ENCODE assay signal across 9 cellular contexts in the genomic region with DNA sequence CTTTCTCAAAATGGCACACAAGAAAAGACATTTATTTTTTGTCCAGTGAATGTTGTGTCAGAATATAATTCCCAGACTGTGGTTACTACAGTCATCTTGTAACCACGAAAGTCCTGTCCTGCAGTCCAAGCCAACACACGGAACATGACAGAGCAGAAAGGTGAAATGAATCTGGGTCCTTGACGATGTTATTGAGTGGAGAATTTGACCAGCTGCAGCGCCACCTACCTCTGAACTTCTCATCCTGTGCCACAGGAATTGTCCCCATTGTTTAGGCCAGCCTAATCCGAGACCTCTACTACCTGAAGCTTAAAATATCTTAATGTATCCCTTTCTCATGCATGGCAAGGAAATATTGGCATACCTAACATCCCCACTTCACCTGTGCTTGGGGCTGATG.
DNase-seq lines count a peak whose midpoint lies in the region; ATAC-seq and TF ChIP-seq lines count a peak whose summit lies in the region.
"Had no signal": no experiment of that assay in that cellular context is flagged by ENCODE, and none has a peak within 500 bp of the region (broad histone marks: within the 10 kb centered on the region; RNA-seq: fewer than 3 reads in every experiment).

No MANE protein-coding gene starts in this region.

- no TSS peak for BruUV-seq in mammary epithelial cell (replicated peaks; lab: Mats Ljungman, UMichigan)

- CTCF ChIA-PET in activated CD4-positive, alpha-beta T cell treated with anti-CD3 and anti-CD28 coated beads for 36 hours (lab: Charles Lee) = no interaction called here
- CTCF ChIA-PET in mammary epithelial cell (lab: Charles Lee; ENCODE audit: low non-redundant PET) = no interaction called here

- TF ChIP-seq CTCF in mammary epithelial cell (conservative IDR thresholded peaks at IDR 0.05 in 1 of 2, IDR thresholded peaks at IDR 0.05 in 1 of 2; ENCODE audit: extremely low read depth in 1 of 2, insufficient read depth in 1 of 2, low read depth in 1 of 2, low read length in 2 of 2) (peak; percentile 23 to 46), stomach (IDR thresholded peaks at IDR 0.05) (peak in 5 of 7 experiments; percentile 19 to 65 (median 35))

- H3K9me3 ChIP-seq in mammary epithelial cell (replicated peaks; ENCODE audit: insufficient read depth, low read length) (no peaks in the 10 kb centered on the region), stomach (no peaks in the 10 kb centered on the region), T-helper 17 cell (ENCODE audit: control insufficient read depth, low read length, poor library complexity, severe bottlenecking) (no peaks in the 10 kb centered on the region)
- H3K9me3 ChIP-seq: BLaER1 had no signal

- no peak overlapping the region for H3K4me3 Mint-ChIP-seq in activated CD4-positive, alpha-beta T cell treated with anti-CD3 and anti-CD28 coated beads for 36 hours
- no peak overlapping the region for H3K4me3 Mint-ChIP-seq in T-helper 17 cell
- H3K4me3 Mint-ChIP-seq in natural killer cell treated with Interleukin-12 subunit alpha and Interleukin-12 subunit beta and Interleukin-15 and Interleukin-18, amount 100 ng/mL, for 72 hours = no peak overlapping the region

- H3K36me3 Mint-ChIP-seq in activated CD4-positive, alpha-beta T cell treated with anti-CD3 and anti-CD28 coated beads for 36 hours (ENCODE audit: low read depth) = no peaks in the 10 kb centered on the region
- H3K36me3 Mint-ChIP-seq in T-helper 17 cell (ENCODE audit: low read depth) = no peaks in the 10 kb centered on the region
- no peaks in the 10 kb centered on the region for H3K36me3 Mint-ChIP-seq in natural killer cell treated with Interleukin-12 subunit alpha and Interleukin-12 subunit beta and Interleukin-15 and Interleukin-18, amount 100 ng/mL, for 72 hours

- peaks cover 12% of the 10 kb centered on the region for H3K27me3 Mint-ChIP-seq in activated CD4-positive, alpha-beta T cell treated with anti-CD3 and anti-CD28 coated beads for 36 hours
- H3K27me3 Mint-ChIP-seq in T-helper 17 cell = peaks cover 12% of the 10 kb centered on the region
- peaks cover 0 to 8% of the 10 kb centered on the region in 2 donors for H3K27me3 Mint-ChIP-seq in natural killer cell treated with Interleukin-12 subunit alpha and Interleukin-12 subunit beta and Interleukin-15 and Interleukin-18, amount 100 ng/mL, for 72 hours

- DNase-seq in activated CD4-positive, alpha-beta T cell treated with anti-CD3 and anti-CD28 coated beads for 36 hours = peak; percentile 23
- no peak for DNase-seq in activated CD4-positive, alpha-beta T cell treated with anti-CD3 and anti-CD28 coated beads, Interleukin-2, amount 50 U/mL, for 4 hours
- DNase-seq in NCI-H2081 (lab: John Stamatoyannopoulos, UW) = peak; percentile 36 to 59
- DNase-seq in mammary epithelial cell = peak; percentile 9
- DNase-seq in stomach = peak; percentile 66
- DNase-seq in T-helper 17 cell = no peak
- DNase-seq in natural killer cell treated with Interleukin-12 subunit alpha and Interleukin-12 subunit beta and Interleukin-15 and Interleukin-18, amount 100 ng/mL, for 72 hours (ENCODE audit: low spot score) = no peak
- no peak for DNase-seq in foreskin melanocyte

- H3K4me1 ChIP-seq in mammary epithelial cell (ENCODE audit: insufficient read depth, low read length) (no peaks in the 10 kb centered on the region), stomach (no peaks in the 10 kb centered on the region)
- H3K4me1 ChIP-seq: BLaER1 had no signal

- no peaks in the 10 kb centered on the region for H3K79me2 ChIP-seq in mammary epithelial cell (ENCODE audit: insufficient read depth, low read length)

- H3K27ac Mint-ChIP-seq in activated CD4-positive, alpha-beta T cell treated with anti-CD3 and anti-CD28 coated beads for 36 hours = no peak overlapping the region
- H3K27ac Mint-ChIP-seq in T-helper 17 cell = no peak overlapping the region
- no peak overlapping the region for H3K27ac Mint-ChIP-seq in natural killer cell treated with Interleukin-12 subunit alpha and Interleukin-12 subunit beta and Interleukin-15 and Interleukin-18, amount 100 ng/mL, for 72 hours

- no peaks in the 10 kb centered on the region for H3K4me1 Mint-ChIP-seq in activated CD4-positive, alpha-beta T cell treated with anti-CD3 and anti-CD28 coated beads for 36 hours
- no peaks in the 10 kb centered on the region for H3K4me1 Mint-ChIP-seq in T-helper 17 cell
- no peaks in the 10 kb centered on the region for H3K4me1 Mint-ChIP-seq in natural killer cell treated with Interleukin-12 subunit alpha and Interleukin-12 subunit beta and Interleukin-15 and Interleukin-18, amount 100 ng/mL, for 72 hours (ENCODE audit: low read depth in 2 of 2)

- WGBS in mammary epithelial cell (ENCODE audit: low coverage, missing lambda C conversion rate) = 23% methylated on average over 5 of the region's 5 CpGs
- 11 to 24% (median 15%) methylated on average over 5 of the region's 5 CpGs for WGBS in stomach, 5 donors

- no peak for ATAC-seq in activated CD4-positive, alpha-beta T cell treated with anti-CD3 and anti-CD28 coated beads for 36 hours
- no peak for ATAC-seq in T-helper 17 cell
- ATAC-seq in natural killer cell treated with Interleukin-12 subunit alpha and Interleukin-12 subunit beta and Interleukin-15 and Interleukin-18, amount 100 ng/mL, for 72 hours = no peak

- H3K27me3 ChIP-seq in mammary epithelial cell (ENCODE audit: insufficient read depth, low read length) (no peaks in the 10 kb centered on the region), stomach (peaks cover 0 to 2% (median 0%) of the 10 kb centered on the region in 3 donors)
- H3K27me3 ChIP-seq: BLaER1 had no signal

- POLR2A ChIA-PET in activated CD4-positive, alpha-beta T cell treated with anti-CD3 and anti-CD28 coated beads for 36 hours (lab: Charles Lee) = no interaction called here

- H3K4me3 ChIP-seq in mammary epithelial cell (replicated peaks in 1 of 3; ENCODE audit: insufficient read depth in 1 of 3, low read depth in 2 of 3, low read length in 3 of 3) (no peak overlapping the region), stomach (no peak overlapping the region)
- H3K4me3 ChIP-seq: BLaER1 had no signal

- intact Hi-C loops in activated CD4-positive, alpha-beta T cell treated with anti-CD3 and anti-CD28 coated beads for 36 hours (cut with DNase I, micrococcal nuclease) = loop anchor here in 1 of 2 experiments (5.0 kb wide), 1 partner anchor 382 kb away; no protein-coding TSS in a partner anchor
- intact Hi-C loops in mammary epithelial cell (cut with micrococcal nuclease) (loop anchor here (1.0 kb wide), 2 partner anchors 214 to 318 kb away; no protein-coding TSS in a partner anchor), stomach (cut with DNase I; ENCODE audit: low total_unique reads) (no loop called here)

- no peak overlapping the region for H3K4me2 ChIP-seq in mammary epithelial cell (ENCODE audit: insufficient read depth, low read depth, low read length)
- H3K4me2 ChIP-seq: BLaER1 had no signal

- dilution Hi-C loops in mammary epithelial cell (cut with HindIII; ENCODE audit: low sequenced_read_pairs) = no loop called here

- no peak for TF ChIP-seq POLR2A in stomach (IDR thresholded peaks at IDR 0.05)

- H3K36me3 ChIP-seq in mammary epithelial cell (ENCODE audit: insufficient read depth, low read length) = no peaks in the 10 kb centered on the region
- H3K36me3 ChIP-seq in stomach = no peaks in the 10 kb centered on the region
- H3K36me3 ChIP-seq: BLaER1 had no signal

- no peak overlapping the region for H3K27ac ChIP-seq in mammary epithelial cell (ENCODE audit: insufficient read depth, low read depth, low read length)
- no peak overlapping the region for H3K27ac ChIP-seq in stomach
- H3K27ac ChIP-seq: BLaER1 had no signal

- no peak overlapping the region for H3K9ac ChIP-seq in mammary epithelial cell (ENCODE audit: insufficient read depth, low read length)
- H3K9ac ChIP-seq: BLaER1 had no signal

- H2AFZ ChIP-seq in mammary epithelial cell (ENCODE audit: low read depth, low read length) = no peak overlapping the region

- no peaks in the 10 kb centered on the region for H4K20me1 ChIP-seq in mammary epithelial cell (ENCODE audit: insufficient read depth, low read length)
- H4K20me1 ChIP-seq: BLaER1 had no signal

- in situ Hi-C loops in mammary epithelial cell (cut with MboI; ENCODE audit: low sequenced_read_pairs in 2 of 2) = no loop called here

- H3K9me3 Mint-ChIP-seq in activated CD4-positive, alpha-beta T cell treated with anti-CD3 and anti-CD28 coated beads for 36 hours (ENCODE audit: low read depth) = no peaks in the 10 kb centered on the region
- H3K9me3 Mint-ChIP-seq in natural killer cell treated with Interleukin-12 subunit alpha and Interleukin-12 subunit beta and Interleukin-15 and Interleukin-18, amount 100 ng/mL, for 72 hours = peaks cover 3% of the 10 kb centered on the region

- TF ChIP-seq EP300 in stomach (IDR thresholded peaks at IDR 0.05) = no peak

Comparison
In these comparisons a context has a peak if more than half of its experiments do, and no peak if none do; other contexts are left out.
1. DNase-seq: peak in activated CD4-positive, alpha-beta T cell treated with anti-CD3 and anti-CD28 coated beads for 36 hours (single experiment), NCI-H2081 (2 of 2), mammary epithelial cell (single experiment) and stomach (single experiment); none in activated CD4-positive, alpha-beta T cell treated with anti-CD3 and anti-CD28 coated beads, Interleukin-2, amount 50 U/mL, for 4 hours (0 of 2), T-helper 17 cell (0 of 3), natural killer cell treated with Interleukin-12 subunit alpha and Interleukin-12 subunit beta and Interleukin-15 and Interleukin-18, amount 100 ng/mL, for 72 hours (single experiment) and foreskin melanocyte (single experiment).